ENCODE assay signal across 11 cellular contexts in genomic region chr7:114818501-114818900, GRCh38.
DNase-seq lines count a peak whose midpoint lies in the region; TF ChIP-seq lines count a peak whose summit lies in the region.
"Had no signal": no experiment of that assay in that cellular context is flagged by ENCODE, and none has a peak within 500 bp of the region (broad histone marks: within the 10 kb centered on the region; RNA-seq: fewer than 3 reads in every experiment).

No MANE protein-coding gene starts in this region.

- H3K4me1 Mint-ChIP-seq in activated T-helper 2 cell treated with anti-CD3 and anti-CD28 coated beads, Interferon-gamma antibody, Interleukin-2, Interleukin-4, amounts not matched to agents 10 μg/mL and 5 μg/mL and 100 μg/mL, durations not matched to agents 14 hours and 24 hours and 36 hours (ENCODE audit: low read depth), result peaks cover 39% of the 10 kb centered on the region

- peak; percentile 18 for DNase-seq in AG09309 (ENCODE audit: low read depth)
- DNase-seq in GM03348 (ENCODE audit: low spot score), result peak; percentile 80
- DNase-seq in activated T-helper 2 cell treated with anti-CD3 and anti-CD28 coated beads, Interferon-gamma antibody, Interleukin-2, Interleukin-4, amounts not matched to agents 10 μg/mL and 5 μg/mL and 100 μg/mL, durations not matched to agents 14 hours and 24 hours and 36 hours (ENCODE audit: low spot score), result no peak
- DNase-seq in kidney epithelial cell (ENCODE audit: low read depth), result peak; percentile 10
- DNase-seq in GM10266 (ENCODE audit: extremely low spot score), result no peak
- no peak for DNase-seq in dedifferentiated amniotic fluid mesenchymal stem cell (ENCODE audit: extremely low spot score)
- DNase-seq in medulla oblongata (ENCODE audit: extremely low spot score), result no peak
- DNase-seq: NCI-H69; sigmoid colon; stimulated activated CD8-positive, alpha-beta memory T cell treated with anti-CD3 and anti-CD28 coated beads, Interleukin-4, amount 100 ng/mL, for 48 hours had no signal

- H3K27me3 Mint-ChIP-seq in activated T-helper 2 cell treated with anti-CD3 and anti-CD28 coated beads, Interferon-gamma antibody, Interleukin-2, Interleukin-4, amounts not matched to agents 10 μg/mL and 5 μg/mL and 100 μg/mL, durations not matched to agents 14 hours and 24 hours and 36 hours (ENCODE audit: low read depth), result no peaks in the 10 kb centered on the region

- intact Hi-C loops in activated T-helper 2 cell treated with anti-CD3 and anti-CD28 coated beads, Interferon-gamma antibody, Interleukin-2, Interleukin-4, amounts not matched to agents 10 μg/mL and 5 μg/mL and 100 μg/mL, durations not matched to agents 14 hours and 24 hours and 36 hours (cut with micrococcal nuclease), result loop anchor here (1.0 kb wide), 3 partner anchors 15 to 41 kb away; no protein-coding TSS in a partner anchor

- no peaks in the 10 kb centered on the region for H3K27me3 ChIP-seq in kidney epithelial cell (ENCODE audit: control insufficient read depth, insufficient read depth, low read length)
- H3K27me3 ChIP-seq: sigmoid colon had no signal

- TF ChIP-seq CTCF in AG09309 (IDR thresholded peaks at IDR 0.05; ENCODE audit: control insufficient read depth, insufficient read depth, low read depth, low read length, missing control alignments) (no peak), kidney epithelial cell (IDR thresholded peaks at IDR 0.05; ENCODE audit: insufficient read depth, low read length, poor library complexity, severe bottlenecking) (no peak), GM10266 (IDR thresholded peaks at IDR 0.05; ENCODE audit: control insufficient read depth, insufficient read depth, low read depth, missing control alignments) (no peak)

- H3K36me3 Mint-ChIP-seq in activated T-helper 2 cell treated with anti-CD3 and anti-CD28 coated beads, Interferon-gamma antibody, Interleukin-2, Interleukin-4, amounts not matched to agents 10 μg/mL and 5 μg/mL and 100 μg/mL, durations not matched to agents 14 hours and 24 hours and 36 hours (ENCODE audit: low read depth), result peaks cover 15% of the 10 kb centered on the region

- H3K4me3 ChIP-seq in AG09309 (ENCODE audit: control insufficient read depth, low read depth, low read length), result no peak overlapping the region
- H3K4me3 ChIP-seq in kidney epithelial cell (ENCODE audit: low read depth, low read length), result no peak overlapping the region
- H3K4me3 ChIP-seq: sigmoid colon, SK-N-MC had no signal

- H3K4me3 Mint-ChIP-seq in activated T-helper 2 cell treated with anti-CD3 and anti-CD28 coated beads, Interferon-gamma antibody, Interleukin-2, Interleukin-4, amounts not matched to agents 10 μg/mL and 5 μg/mL and 100 μg/mL, durations not matched to agents 14 hours and 24 hours and 36 hours (ENCODE audit: low read depth), result no peak overlapping the region

- H3K9me3 Mint-ChIP-seq in activated T-helper 2 cell treated with anti-CD3 and anti-CD28 coated beads, Interferon-gamma antibody, Interleukin-2, Interleukin-4, amounts not matched to agents 10 μg/mL and 5 μg/mL and 100 μg/mL, durations not matched to agents 14 hours and 24 hours and 36 hours, result peaks cover 11% of the 10 kb centered on the region

- peak overlapping the region; percentile 13 for H3K27ac Mint-ChIP-seq in activated T-helper 2 cell treated with anti-CD3 and anti-CD28 coated beads, Interferon-gamma antibody, Interleukin-2, Interleukin-4, amounts not matched to agents 10 μg/mL and 5 μg/mL and 100 μg/mL, durations not matched to agents 14 hours and 24 hours and 36 hours

- no peaks in the 10 kb centered on the region for H3K36me3 ChIP-seq in kidney epithelial cell (ENCODE audit: control insufficient read depth, insufficient read depth, low read length)
- H3K36me3 ChIP-seq: sigmoid colon had no signal

Comparison
In these comparisons a context has a peak if more than half of its experiments do, and no peak if none do; other contexts are left out.
1. DNase-seq: peak in AG09309 (single experiment), GM03348 (single experiment) and kidney epithelial cell (single experiment); none in activated T-helper 2 cell treated with anti-CD3 and anti-CD28 coated beads, Interferon-gamma antibody, Interleukin-2, Interleukin-4, amounts not matched to agents 10 μg/mL and 5 μg/mL and 100 μg/mL, durations not matched to agents 14 hours and 24 hours and 36 hours (single experiment), GM10266 (single experiment), dedifferentiated amniotic fluid mesenchymal stem cell (single experiment) and medulla oblongata (single experiment).